1 cellular context compared by ENCODE assay signal in the genomic region with DNA sequence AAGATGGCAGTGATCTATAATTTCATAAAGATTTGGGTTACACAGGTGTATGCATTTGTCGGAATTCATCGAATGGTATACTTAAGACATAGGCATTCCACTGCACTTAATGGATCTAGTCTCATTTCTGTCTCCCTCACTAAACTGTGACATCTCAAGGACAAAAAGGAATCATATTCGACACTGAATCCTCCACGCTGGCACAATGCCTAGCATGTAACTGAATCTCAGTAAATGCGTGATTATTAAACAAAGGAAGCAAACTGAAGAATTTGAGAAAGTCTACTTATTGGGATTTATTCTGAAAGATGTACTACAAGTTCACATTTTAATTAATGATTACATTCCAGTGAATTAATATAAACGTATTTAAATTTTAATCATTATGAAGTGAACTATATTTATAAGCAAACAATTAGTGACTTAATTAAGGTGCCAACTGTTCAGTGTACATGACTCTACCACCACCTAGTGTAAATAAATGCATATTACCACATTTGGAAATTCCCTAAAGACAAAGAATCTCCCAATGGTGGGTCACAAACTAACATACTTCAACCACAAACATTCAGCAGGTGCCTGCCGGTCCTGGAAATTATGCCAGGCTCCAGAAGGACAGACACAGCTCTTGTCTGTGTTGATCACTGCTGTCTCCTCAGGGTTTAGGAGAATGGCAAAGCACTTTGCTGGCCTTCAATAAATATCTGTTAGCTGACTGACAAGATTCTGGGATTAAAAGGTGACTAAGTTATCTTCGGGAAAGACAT.
TF ChIP-seq lines count a peak whose summit lies in the region.

No MANE protein-coding gene starts in this region.

TF ChIP-seq in endothelial cell of umbilical vein, 7 proteins besides CTCF, POLR2A, EP300 and RAD21 (continued from another document):
- TF ChIP-seq, protein P1, sequence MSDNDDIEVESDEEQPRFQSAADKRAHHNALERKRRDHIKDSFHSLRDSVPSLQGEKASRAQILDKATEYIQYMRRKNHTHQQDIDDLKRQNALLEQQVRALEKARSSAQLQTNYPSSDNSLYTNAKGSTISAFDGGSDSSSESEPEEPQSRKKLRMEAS (IDR thresholded peaks at IDR 0.05; ENCODE audit: insufficient read depth, insufficient read length) = no peak
- TF ChIP-seq JUN (IDR thresholded peaks at IDR 0.05; ENCODE audit: borderline replicate concordance, insufficient read depth, insufficient read length, low read depth) = no peak
- TF ChIP-seq EZH2 (IDR thresholded peaks at IDR 0.05; ENCODE audit: borderline replicate concordance, low read depth, low read length, severe bottlenecking) = no peak
- TF ChIP-seq FOS (IDR thresholded peaks at IDR 0.05; ENCODE audit: borderline replicate concordance, insufficient read depth, low read length) = no peak
